Comparison of ENCODE assay signal across 16 cellular contexts in the genomic region with DNA sequence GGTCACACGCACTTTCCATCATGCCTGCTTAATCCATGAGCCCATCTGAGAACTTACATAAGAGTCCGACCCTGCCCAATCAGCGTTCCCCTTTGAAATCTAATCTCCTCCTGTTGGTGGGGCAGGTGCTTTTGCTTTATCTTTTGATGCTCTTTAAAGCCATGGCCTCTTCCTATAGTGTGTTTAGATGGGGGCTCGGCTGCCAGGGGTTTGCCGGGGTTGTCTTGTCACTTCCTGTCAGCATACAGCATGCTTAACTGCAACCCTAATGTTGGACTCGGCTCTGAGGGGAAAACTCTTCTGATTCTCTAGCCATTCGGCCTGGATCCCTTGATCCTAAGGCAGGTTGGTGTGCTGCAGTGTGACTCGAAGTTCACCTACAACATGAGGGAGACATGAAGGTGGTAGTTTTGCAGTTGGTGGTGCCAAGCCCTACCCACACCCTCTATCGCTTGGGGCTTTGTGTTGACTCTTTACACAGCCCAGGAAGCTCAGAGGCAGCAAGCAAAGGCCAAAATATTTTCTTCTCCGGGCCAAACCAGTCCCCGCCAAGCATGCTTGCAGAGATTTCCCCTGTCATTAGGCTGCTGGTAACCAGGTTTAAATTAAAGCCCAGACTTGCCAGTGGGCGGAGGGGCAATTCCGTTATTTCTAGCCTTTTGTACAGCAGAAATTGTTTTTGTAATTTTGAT.
"Had no signal": no experiment of that assay in that cellular context is flagged by ENCODE, and none has a peak within 500 bp of the region (broad histone marks: within the 10 kb centered on the region; RNA-seq: fewer than 3 reads in every experiment).

No MANE protein-coding gene starts in this region.

- DNase-seq: activated CD4-positive, alpha-beta T cell treated with anti-CD3 and anti-CD28 coated beads for 48 hours; activated CD8-positive, alpha-beta T cell treated with anti-CD3 and anti-CD28 coated beads for 36 hours; activated effector memory CD4-positive, alpha-beta T cell treated with anti-CD3 and anti-CD28 coated beads, Interleukin-2, amount 50 U/mL, for 16 hours; activated T-cell treated with anti-CD3 and anti-CD28 coated beads, Interleukin-2, amount 50 U/mL, for 4 hours; body of pancreas; cortex of kidney; effector CD4-positive, alpha-beta T cell; esophagus squamous epithelium; lower lobe of right lung; stimulated activated CD4-positive, alpha-beta T cell treated with anti-CD3 and anti-CD28 coated beads, Interleukin-2, amount 100 ng/mL, for 48 hours; stimulated activated naive B cell treated with anti-CD40 and anti-IgM and Interleukin-4, amounts not matched to agents 10 μg/mL and 1 μg/mL and 100 μg/mL, for 72 hours; trophoblast cell had no signal

- H3K36me3 Mint-ChIP-seq: activated naive CD4-positive, alpha-beta T cell treated with anti-CD3 and anti-CD28 coated beads, Interleukin-2, amount 50 U/mL, for 72 hours; mesothelial cell of epicardium; stimulated activated naive B cell treated with anti-CD40 and anti-IgM and Interleukin-4, amounts not matched to agents 10 μg/mL and 1 μg/mL and 100 μg/mL, for 72 hours had no signal

- H3K27ac ChIP-seq: body of pancreas, esophagus squamous epithelium, lower lobe of right lung had no signal

- H3K27me3 ChIP-seq: body of pancreas, esophagus squamous epithelium had no signal

- H3K9me3 Mint-ChIP-seq: activated CD8-positive, alpha-beta T cell treated with anti-CD3 and anti-CD28 coated beads for 36 hours; activated T-cell treated with anti-CD3 and anti-CD28 coated beads, Interleukin-2, amount 50 U/mL, for 4 hours; mesothelial cell of epicardium; neural crest cell had no signal

- H3K27ac Mint-ChIP-seq: activated CD8-positive, alpha-beta T cell treated with anti-CD3 and anti-CD28 coated beads for 36 hours; mesothelial cell of epicardium; stimulated activated naive B cell treated with anti-CD40 and anti-IgM and Interleukin-4, amounts not matched to agents 10 μg/mL and 1 μg/mL and 100 μg/mL, for 72 hours had no signal

- H3K4me1 Mint-ChIP-seq: central memory CD8-positive, alpha-beta T cell; stimulated activated naive B cell treated with anti-CD40 and anti-IgM and Interleukin-4, amounts not matched to agents 10 μg/mL and 1 μg/mL and 100 μg/mL, for 72 hours had no signal

- H3K4me3 ChIP-seq: body of pancreas, esophagus squamous epithelium, lower lobe of right lung had no signal

- H3K4me3 Mint-ChIP-seq: activated CD8-positive, alpha-beta T cell treated with anti-CD3 and anti-CD28 coated beads for 36 hours; activated T-cell treated with anti-CD3 and anti-CD28 coated beads, Interleukin-2, amount 50 U/mL, for 4 hours; central memory CD8-positive, alpha-beta T cell; mesothelial cell of epicardium; neural crest cell; stimulated activated naive B cell treated with anti-CD40 and anti-IgM and Interleukin-4, amounts not matched to agents 10 μg/mL and 1 μg/mL and 100 μg/mL, for 72 hours had no signal

- H3K27me3 Mint-ChIP-seq: central memory CD8-positive, alpha-beta T cell; stimulated activated naive B cell treated with anti-CD40 and anti-IgM and Interleukin-4, amounts not matched to agents 10 μg/mL and 1 μg/mL and 100 μg/mL, for 72 hours had no signal

- ATAC-seq: activated CD8-positive, alpha-beta T cell treated with anti-CD3 and anti-CD28 coated beads for 36 hours; activated naive CD4-positive, alpha-beta T cell treated with anti-CD3 and anti-CD28 coated beads, Interleukin-2, amount 50 U/mL, for 72 hours; activated T-cell treated with anti-CD3 and anti-CD28 coated beads, Interleukin-2, amount 50 U/mL, for 4 hours; body of pancreas; lower lobe of right lung; stimulated activated naive B cell treated with anti-CD40 and anti-IgM and Interleukin-4, amounts not matched to agents 10 μg/mL and 1 μg/mL and 100 μg/mL, for 72 hours had no signal

- H3K36me3 ChIP-seq: esophagus squamous epithelium, lower lobe of right lung had no signal

- H3K9me3 ChIP-seq: body of pancreas, esophagus squamous epithelium, lower lobe of right lung had no signal
